Comparison of ENCODE assay signal across 1 cellular context in the genomic region with DNA sequence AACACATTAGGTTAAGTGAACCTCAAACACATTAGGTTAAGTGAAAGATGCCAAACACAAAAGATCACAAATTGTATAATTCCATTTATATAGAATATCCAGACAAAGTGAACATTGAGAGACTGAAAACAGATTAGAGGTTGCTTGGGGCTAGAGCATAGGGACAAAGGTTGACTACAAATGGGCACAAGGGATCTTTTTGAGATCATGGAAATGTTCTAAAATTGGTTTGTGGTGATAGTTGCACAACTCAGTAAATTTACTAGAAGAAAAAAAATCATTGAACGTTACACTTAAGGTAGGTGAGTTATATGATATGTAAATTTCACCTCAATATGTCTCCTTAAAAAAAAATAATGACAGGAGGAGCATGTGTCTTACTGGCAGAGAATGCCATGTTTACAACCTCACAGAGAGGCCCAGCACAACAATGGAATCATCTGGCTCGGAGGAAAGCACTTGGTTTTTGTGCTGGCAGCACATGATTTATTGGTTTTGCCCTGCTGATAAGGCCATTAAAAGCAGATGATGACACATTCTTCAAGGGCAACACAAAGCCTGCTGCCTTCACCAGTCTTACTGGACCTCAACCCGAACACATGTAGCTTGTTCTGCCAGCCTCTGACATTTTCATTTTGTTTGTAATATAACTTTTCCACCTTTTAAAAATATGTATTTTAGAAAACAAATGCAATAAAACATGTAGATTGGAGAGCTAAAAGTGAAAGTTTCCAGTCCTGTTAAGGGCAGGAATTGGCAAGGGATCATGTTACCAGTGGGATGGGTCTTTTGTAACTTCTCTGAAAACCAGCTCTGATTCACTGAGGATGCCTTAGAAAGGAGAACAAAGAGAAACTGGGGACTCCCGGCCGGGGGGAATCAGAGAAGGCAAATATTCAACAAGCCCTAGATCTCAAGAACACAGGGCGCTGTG.
TF ChIP-seq lines count a peak whose summit lies in the region.

No MANE protein-coding gene starts in this region.

TF ChIP-seq in K562, 482 proteins besides CTCF, POLR2A, EP300 and RAD21 (continued from another document and continues in another):
- TF ChIP-seq NFXL1 (CRISPR knock-in tag; IDR thresholded peaks at IDR 0.05) (0 out of 2 replicates have a peak, but pooled peaks have one; percentile 20), PHF21A (IDR thresholded peaks at IDR 0.05; ENCODE audit: borderline replicate concordance, low read depth) (no peak), ZC3H8 (IDR thresholded peaks at IDR 0.05) (no peak), BMI1 (IDR thresholded peaks at IDR 0.05; ENCODE audit: low read length) (no peak), ARNT (IDR thresholded peaks at IDR 0.05) (no peak), RFX5 (IDR thresholded peaks at IDR 0.05; ENCODE audit: low read depth, low read length) (no peak), NCOA6 (IDR thresholded peaks at IDR 0.05) (no peak), NFATC3 (IDR thresholded peaks at IDR 0.05) (no peak), NR3C1 (CRISPR knock-in tag; IDR thresholded peaks at IDR 0.05) (no peak), DPF2 (IDR thresholded peaks at IDR 0.05) (peak; percentile 53; the same call in 1 of the 2 replicates), ZNF778 (CRISPR knock-in tag; IDR thresholded peaks at IDR 0.05) (no peak), SRF (CRISPR knock-in tag; IDR thresholded peaks at IDR 0.05) (peak in 1 of 2 experiments; percentile 35; a peak in 1 of 4 replicates), GATAD2A (IDR thresholded peaks at IDR 0.05) (no peak), CSDE1 (IDR thresholded peaks at IDR 0.05) (no peak), YY1 (IDR thresholded peaks at IDR 0.05; ENCODE audit: borderline replicate concordance in 1 of 3, control insufficient read depth in 1 of 3, extremely low read depth in 1 of 3, insufficient read depth in 3 of 3, insufficient read length in 1 of 3, insufficient replicate concordance in 2 of 3, low read depth in 1 of 3, low read length in 2 of 3) (no peak), HLTF (IDR thresholded peaks at IDR 0.05) (no peak), JUND (IDR thresholded peaks at IDR 0.05; ENCODE audit: borderline replicate concordance, low read depth, low read length) (peak; percentile 86), JUND (tag; IDR thresholded peaks at IDR 0.05; ENCODE audit: borderline replicate concordance, low read depth, low read length) (peak; percentile 90; the same call in 2 of the 3 replicates), SREBF1 (IDR thresholded peaks at IDR 0.05; ENCODE audit: borderline replicate concordance, low read depth, low read length) (no peak), NFYB (IDR thresholded peaks at IDR 0.05; ENCODE audit: extremely low read depth, insufficient read length) (no peak), GTF2F1 (IDR thresholded peaks at IDR 0.05; ENCODE audit: low read depth, low read length) (no peak), ZSCAN29 (IDR thresholded peaks at IDR 0.05) (no peak), GTF2E2 (tag; IDR thresholded peaks at IDR 0.05) (0 out of 2 replicates have a peak, but pooled peaks have one; percentile 16), SMARCE1 (IDR thresholded peaks at IDR 0.05) (peak; percentile 58; the same call in 1 of the 2 replicates), TBL1XR1 (IDR thresholded peaks at IDR 0.05; ENCODE audit: low read length in 2 of 2) (0 out of 4 replicates have a peak, but pooled peaks of 1 of the 2 experiments have one; percentile 5), SIX5 (IDR thresholded peaks at IDR 0.05; ENCODE audit: borderline replicate concordance in 1 of 2, insufficient read depth in 1 of 2, low read depth in 1 of 2, low read length in 2 of 2) (no peak), ELF2 (CRISPR knock-in tag; IDR thresholded peaks at IDR 0.05) (no peak), ZNF282 (CRISPR knock-in tag; IDR thresholded peaks at IDR 0.05) (no peak), NCOA4 (IDR thresholded peaks at IDR 0.05; ENCODE audit: partially characterized antibody) (no peak), TAL1 (IDR thresholded peaks at IDR 0.05) (no peak), TEAD1 (CRISPR knock-in tag; IDR thresholded peaks at IDR 0.05) (peak in 1 of 2 experiments; percentile 86; a peak in 2 of 4 replicates), DDX20 (tag; IDR thresholded peaks at IDR 0.05; ENCODE audit: low read depth) (no peak), LEF1 (IDR thresholded peaks at IDR 0.05) (peak; percentile 50; the same call in 1 of the 2 replicates), GABPA (tag; conservative IDR thresholded peaks at IDR 0.05; ENCODE audit: low read depth) (0 out of 2 replicates have a peak, but pooled peaks have one; percentile 33), KHSRP (IDR thresholded peaks at IDR 0.05) (no peak), STAT5B (CRISPR knock-in tag; IDR thresholded peaks at IDR 0.05) (no peak), PRPF4 (IDR thresholded peaks at IDR 0.05; ENCODE audit: insufficient read depth, low read depth, low read length, poor library complexity, severe bottlenecking) (no peak), CBFB (CRISPR knock-in tag; IDR thresholded peaks at IDR 0.05) (no peak)
- TF ChIP-seq, protein P1, sequence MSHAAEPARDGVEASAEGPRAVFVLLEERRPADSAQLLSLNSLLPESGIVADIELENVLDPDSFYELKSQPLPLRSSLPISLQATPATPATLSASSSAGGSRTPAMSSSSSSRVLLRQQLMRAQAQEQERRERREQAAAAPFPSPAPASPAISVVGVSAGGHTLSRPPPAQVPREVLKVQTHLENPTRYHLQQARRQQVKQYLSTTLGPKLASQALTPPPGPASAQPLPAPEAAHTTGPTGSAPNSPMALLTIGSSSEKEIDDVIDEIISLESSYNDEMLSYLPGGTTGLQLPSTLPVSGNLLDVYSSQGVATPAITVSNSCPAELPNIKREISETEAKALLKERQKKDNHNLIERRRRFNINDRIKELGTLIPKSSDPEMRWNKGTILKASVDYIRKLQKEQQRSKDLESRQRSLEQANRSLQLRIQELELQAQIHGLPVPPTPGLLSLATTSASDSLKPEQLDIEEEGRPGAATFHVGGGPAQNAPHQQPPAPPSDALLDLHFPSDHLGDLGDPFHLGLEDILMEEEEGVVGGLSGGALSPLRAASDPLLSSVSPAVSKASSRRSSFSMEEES (CRISPR knock-in tag; IDR thresholded peaks at IDR 0.05) = no peak
- TF ChIP-seq, protein P2, sequence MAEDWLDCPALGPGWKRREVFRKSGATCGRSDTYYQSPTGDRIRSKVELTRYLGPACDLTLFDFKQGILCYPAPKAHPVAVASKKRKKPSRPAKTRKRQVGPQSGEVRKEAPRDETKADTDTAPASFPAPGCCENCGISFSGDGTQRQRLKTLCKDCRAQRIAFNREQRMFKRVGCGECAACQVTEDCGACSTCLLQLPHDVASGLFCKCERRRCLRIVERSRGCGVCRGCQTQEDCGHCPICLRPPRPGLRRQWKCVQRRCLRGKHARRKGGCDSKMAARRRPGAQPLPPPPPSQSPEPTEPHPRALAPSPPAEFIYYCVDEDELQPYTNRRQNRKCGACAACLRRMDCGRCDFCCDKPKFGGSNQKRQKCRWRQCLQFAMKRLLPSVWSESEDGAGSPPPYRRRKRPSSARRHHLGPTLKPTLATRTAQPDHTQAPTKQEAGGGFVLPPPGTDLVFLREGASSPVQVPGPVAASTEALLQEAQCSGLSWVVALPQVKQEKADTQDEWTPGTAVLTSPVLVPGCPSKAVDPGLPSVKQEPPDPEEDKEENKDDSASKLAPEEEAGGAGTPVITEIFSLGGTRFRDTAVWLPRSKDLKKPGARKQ (CRISPR knock-in tag; IDR thresholded peaks at IDR 0.05) = no peak
- TF ChIP-seq, protein P3, sequence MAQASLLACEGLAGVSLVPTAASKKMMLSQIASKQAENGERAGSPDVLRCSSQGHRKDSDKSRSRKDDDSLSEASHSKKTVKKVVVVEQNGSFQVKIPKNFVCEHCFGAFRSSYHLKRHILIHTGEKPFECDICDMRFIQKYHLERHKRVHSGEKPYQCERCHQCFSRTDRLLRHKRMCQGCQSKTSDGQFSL (CRISPR knock-in tag; IDR thresholded peaks at IDR 0.05) = no peak
- TF ChIP-seq, protein P3 (tag; IDR thresholded peaks at IDR 0.05) = no peak
- TF ChIP-seq, protein P4, sequence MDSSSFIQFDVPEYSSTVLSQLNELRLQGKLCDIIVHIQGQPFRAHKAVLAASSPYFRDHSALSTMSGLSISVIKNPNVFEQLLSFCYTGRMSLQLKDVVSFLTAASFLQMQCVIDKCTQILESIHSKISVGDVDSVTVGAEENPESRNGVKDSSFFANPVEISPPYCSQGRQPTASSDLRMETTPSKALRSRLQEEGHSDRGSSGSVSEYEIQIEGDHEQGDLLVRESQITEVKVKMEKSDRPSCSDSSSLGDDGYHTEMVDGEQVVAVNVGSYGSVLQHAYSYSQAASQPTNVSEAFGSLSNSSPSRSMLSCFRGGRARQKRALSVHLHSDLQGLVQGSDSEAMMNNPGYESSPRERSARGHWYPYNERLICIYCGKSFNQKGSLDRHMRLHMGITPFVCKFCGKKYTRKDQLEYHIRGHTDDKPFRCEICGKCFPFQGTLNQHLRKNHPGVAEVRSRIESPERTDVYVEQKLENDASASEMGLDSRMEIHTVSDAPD (CRISPR knock-in tag; IDR thresholded peaks at IDR 0.05) = no peak
- TF ChIP-seq, protein P5, sequence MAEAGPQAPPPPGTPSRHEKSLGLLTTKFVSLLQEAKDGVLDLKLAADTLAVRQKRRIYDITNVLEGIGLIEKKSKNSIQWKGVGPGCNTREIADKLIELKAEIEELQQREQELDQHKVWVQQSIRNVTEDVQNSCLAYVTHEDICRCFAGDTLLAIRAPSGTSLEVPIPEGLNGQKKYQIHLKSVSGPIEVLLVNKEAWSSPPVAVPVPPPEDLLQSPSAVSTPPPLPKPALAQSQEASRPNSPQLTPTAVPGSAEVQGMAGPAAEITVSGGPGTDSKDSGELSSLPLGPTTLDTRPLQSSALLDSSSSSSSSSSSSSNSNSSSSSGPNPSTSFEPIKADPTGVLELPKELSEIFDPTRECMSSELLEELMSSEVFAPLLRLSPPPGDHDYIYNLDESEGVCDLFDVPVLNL (CRISPR knock-in tag; IDR thresholded peaks at IDR 0.05; ENCODE audit: low read depth) = no peak
- TF ChIP-seq, protein P6, sequence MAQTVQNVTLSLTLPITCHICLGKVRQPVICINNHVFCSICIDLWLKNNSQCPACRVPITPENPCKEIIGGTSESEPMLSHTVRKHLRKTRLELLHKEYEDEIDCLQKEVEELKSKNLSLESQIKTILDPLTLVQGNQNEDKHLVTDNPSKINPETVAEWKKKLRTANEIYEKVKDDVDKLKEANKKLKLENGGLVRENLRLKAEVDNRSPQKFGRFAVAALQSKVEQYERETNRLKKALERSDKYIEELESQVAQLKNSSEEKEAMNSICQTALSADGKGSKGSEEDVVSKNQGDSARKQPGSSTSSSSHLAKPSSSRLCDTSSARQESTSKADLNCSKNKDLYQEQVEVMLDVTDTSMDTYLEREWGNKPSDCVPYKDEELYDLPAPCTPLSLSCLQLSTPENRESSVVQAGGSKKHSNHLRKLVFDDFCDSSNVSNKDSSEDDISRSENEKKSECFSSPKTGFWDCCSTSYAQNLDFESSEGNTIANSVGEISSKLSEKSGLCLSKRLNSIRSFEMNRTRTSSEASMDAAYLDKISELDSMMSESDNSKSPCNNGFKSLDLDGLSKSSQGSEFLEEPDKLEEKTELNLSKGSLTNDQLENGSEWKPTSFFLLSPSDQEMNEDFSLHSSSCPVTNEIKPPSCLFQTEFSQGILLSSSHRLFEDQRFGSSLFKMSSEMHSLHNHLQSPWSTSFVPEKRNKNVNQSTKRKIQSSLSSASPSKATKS (CRISPR knock-in tag; IDR thresholded peaks at IDR 0.05) = no peak
- TF ChIP-seq, protein P7, sequence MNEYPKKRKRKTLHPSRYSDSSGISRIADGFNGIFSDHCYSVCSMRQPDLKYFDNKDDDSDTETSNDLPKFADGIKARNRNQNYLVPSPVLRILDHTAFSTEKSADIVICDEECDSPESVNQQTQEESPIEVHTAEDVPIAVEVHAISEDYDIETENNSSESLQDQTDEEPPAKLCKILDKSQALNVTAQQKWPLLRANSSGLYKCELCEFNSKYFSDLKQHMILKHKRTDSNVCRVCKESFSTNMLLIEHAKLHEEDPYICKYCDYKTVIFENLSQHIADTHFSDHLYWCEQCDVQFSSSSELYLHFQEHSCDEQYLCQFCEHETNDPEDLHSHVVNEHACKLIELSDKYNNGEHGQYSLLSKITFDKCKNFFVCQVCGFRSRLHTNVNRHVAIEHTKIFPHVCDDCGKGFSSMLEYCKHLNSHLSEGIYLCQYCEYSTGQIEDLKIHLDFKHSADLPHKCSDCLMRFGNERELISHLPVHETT (CRISPR knock-in tag; conservative IDR thresholded peaks at IDR 0.05 in 1 of 2, IDR thresholded peaks at IDR 0.05 in 1 of 2) = peak in 1 of 2 experiments; percentile 25; a peak in 1 of 4 replicates
- TF ChIP-seq, protein P8, sequence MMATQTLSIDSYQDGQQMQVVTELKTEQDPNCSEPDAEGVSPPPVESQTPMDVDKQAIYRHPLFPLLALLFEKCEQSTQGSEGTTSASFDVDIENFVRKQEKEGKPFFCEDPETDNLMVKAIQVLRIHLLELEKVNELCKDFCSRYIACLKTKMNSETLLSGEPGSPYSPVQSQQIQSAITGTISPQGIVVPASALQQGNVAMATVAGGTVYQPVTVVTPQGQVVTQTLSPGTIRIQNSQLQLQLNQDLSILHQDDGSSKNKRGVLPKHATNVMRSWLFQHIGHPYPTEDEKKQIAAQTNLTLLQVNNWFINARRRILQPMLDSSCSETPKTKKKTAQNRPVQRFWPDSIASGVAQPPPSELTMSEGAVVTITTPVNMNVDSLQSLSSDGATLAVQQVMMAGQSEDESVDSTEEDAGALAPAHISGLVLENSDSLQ (IDR thresholded peaks at IDR 0.05) = peak; percentile 96
- TF ChIP-seq, protein P9, sequence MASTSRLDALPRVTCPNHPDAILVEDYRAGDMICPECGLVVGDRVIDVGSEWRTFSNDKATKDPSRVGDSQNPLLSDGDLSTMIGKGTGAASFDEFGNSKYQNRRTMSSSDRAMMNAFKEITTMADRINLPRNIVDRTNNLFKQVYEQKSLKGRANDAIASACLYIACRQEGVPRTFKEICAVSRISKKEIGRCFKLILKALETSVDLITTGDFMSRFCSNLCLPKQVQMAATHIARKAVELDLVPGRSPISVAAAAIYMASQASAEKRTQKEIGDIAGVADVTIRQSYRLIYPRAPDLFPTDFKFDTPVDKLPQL (IDR thresholded peaks at IDR 0.05; ENCODE audit: extremely low read depth, insufficient read length) = no peak
- TF ChIP-seq, protein P10, sequence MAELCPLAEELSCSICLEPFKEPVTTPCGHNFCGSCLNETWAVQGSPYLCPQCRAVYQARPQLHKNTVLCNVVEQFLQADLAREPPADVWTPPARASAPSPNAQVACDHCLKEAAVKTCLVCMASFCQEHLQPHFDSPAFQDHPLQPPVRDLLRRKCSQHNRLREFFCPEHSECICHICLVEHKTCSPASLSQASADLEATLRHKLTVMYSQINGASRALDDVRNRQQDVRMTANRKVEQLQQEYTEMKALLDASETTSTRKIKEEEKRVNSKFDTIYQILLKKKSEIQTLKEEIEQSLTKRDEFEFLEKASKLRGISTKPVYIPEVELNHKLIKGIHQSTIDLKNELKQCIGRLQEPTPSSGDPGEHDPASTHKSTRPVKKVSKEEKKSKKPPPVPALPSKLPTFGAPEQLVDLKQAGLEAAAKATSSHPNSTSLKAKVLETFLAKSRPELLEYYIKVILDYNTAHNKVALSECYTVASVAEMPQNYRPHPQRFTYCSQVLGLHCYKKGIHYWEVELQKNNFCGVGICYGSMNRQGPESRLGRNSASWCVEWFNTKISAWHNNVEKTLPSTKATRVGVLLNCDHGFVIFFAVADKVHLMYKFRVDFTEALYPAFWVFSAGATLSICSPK (IDR thresholded peaks at IDR 0.05; ENCODE audit: borderline replicate concordance) = no peak
